In the genomic region with DNA sequence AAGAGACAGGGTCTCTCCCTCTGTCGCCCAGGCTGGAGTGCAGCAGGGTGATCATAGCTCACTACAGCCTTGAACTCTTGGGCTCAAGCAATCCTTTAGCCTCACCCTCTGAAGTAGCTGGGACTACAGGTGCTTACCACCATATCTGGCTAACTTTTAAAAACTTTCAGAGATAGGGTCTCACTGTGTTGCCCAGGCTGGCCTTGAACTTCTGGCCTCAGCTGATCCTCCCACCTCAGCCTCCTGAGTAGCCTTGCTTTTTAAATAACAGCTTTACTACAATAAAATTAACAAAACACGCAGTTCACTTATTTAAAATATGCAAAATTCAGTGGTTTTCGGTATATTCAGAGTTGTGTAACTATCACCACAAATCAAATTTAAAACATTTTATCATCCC, we compare ENCODE assay signal across 27 cellular contexts.
"Had no signal": no experiment of that assay in that cellular context is flagged by ENCODE, and none has a peak within 500 bp of the region (broad histone marks: within the 10 kb centered on the region; RNA-seq: fewer than 3 reads in every experiment).

No MANE protein-coding gene starts in this region.

- ATAC-seq: effector memory CD8-positive, alpha-beta T cell; heart right ventricle; left colon; left ventricle myocardium superior; lower lobe of right lung; natural killer cell; sciatic nerve had no signal

- H3K4me3 Mint-ChIP-seq: effector memory CD8-positive, alpha-beta T cell; immature natural killer cell; natural killer cell; type B pancreatic cell had no signal

- H3K9me3 Mint-ChIP-seq: effector memory CD8-positive, alpha-beta T cell; natural killer cell had no signal

- H3K9me3 ChIP-seq: esophagus squamous epithelium, heart right ventricle, lower lobe of right lung, stomach, thyroid gland had no signal

- DNase-seq: cortex of kidney; effector memory CD8-positive, alpha-beta T cell; erythroblast; esophagus squamous epithelium; foreskin melanocyte; glutamatergic neuron; heart right ventricle; hypothalamus; immature natural killer cell; islet precursor cell; kidney glomerular epithelial cell; left colon; left ventricle myocardium superior; lower lobe of right lung; natural killer cell; stimulated activated CD4-positive, alpha-beta T cell treated with anti-CD3 and anti-CD28 coated beads, Interleukin-12 subunit alpha, Interleukin-12 subunit beta, amount 100 ng/mL, for 4 hours; stimulated activated CD4-positive, alpha-beta T cell treated with anti-CD3 and anti-CD28 coated beads, Interleukin-1b, Interleukin-23, amount 100 ng/mL, for 48 hours; stimulated activated CD4-positive, alpha-beta T cell treated with anti-CD3 and anti-CD28 coated beads, Interleukin-4, amount 100 ng/mL, for 1 hour; stimulated activated CD8-positive, alpha-beta memory T cell treated with anti-CD3 and anti-CD28 coated beads, Interleukin-4, amount 100 ng/mL, for 48 hours; stimulated activated naive CD4-positive, alpha-beta T cell treated with Interleukin-2 at 50 U/mL for 16 hours; stomach; thyroid gland had no signal

- H3K27ac Mint-ChIP-seq: immature natural killer cell, natural killer cell, progenitor cell of endocrine pancreas, type B pancreatic cell had no signal

- H3K36me3 Mint-ChIP-seq: natural killer cell had no signal

- H3K27me3 Mint-ChIP-seq: effector memory CD8-positive, alpha-beta T cell; progenitor cell of endocrine pancreas; type B pancreatic cell had no signal

- FAIRE-seq: endometrium, urothelium cell line had no signal
